Comparison of ENCODE assay signal across 16 cellular contexts in genomic region chr1:205936846-205937707, GRCh38. TPM values are rescaled to one million over a fixed set of nuclear protein-coding genes. Genes with fewer than 3 reads are reported as not detected.
A peak's percentile ranks its signal among the peaks of the same experiment; 100 is the strongest.
DNase-seq lines count a peak whose midpoint lies in the region.
"Had no signal": no experiment of that assay in that cellular context is flagged by ENCODE, and none has a peak within 500 bp of the region (broad histone marks: within the 10 kb centered on the region; RNA-seq: fewer than 3 reads in every experiment).

No MANE protein-coding gene starts in this region.

- DNase-seq in EL, result peak; percentile 87
- DNase-seq in NCI-H460 (ENCODE audit: extremely low read depth, low read depth), result peak; percentile 17
- DNase-seq in dermis blood vessel endothelial cell, result peak; percentile 41
- peak; percentile 27 for DNase-seq in non-pigmented ciliary epithelial cell (ENCODE audit: low read depth)
- no peak for DNase-seq in activated CD4-positive, alpha-beta T cell treated with anti-CD3 and anti-CD28 coated beads for 1 hour
- DNase-seq in SHP77 (lab: John Stamatoyannopoulos, UW), result no peak
- DNase-seq in RPMI8226, result no peak
- DNase-seq in central memory CD4-positive, alpha-beta T cell, result no peak
- DNase-seq: activated CD8-positive, alpha-beta T cell treated with anti-CD3 and anti-CD28 coated beads for 36 hours; activated gamma-delta T cell; CD4-positive, alpha-beta T cell; stimulated activated naive CD8-positive, alpha-beta T cell treated with anti-CD3 and anti-CD28 coated beads, Interleukin-15, amount 100 ng/mL, for 72 hours; T-helper 9 cell had no signal

RNA-seq across cellular contexts. Expression of gene SLC26A9, which starts 6.2 kb away (rescaled TPM):
- 0.02 and 0.06 TPM in 2 replicates for total RNA-seq in NCI-H460 (2014; rRNA removed; shearing (Covaris generic))
- polyA plus RNA-seq in NCI-H460 (2014; cell fraction: nucleus; rRNA removed), result 0.32 and 0.63 TPM in 2 replicates
- total RNA-seq in dermis blood vessel endothelial cell, result 0.09 TPM in 1 of 2 replicates, not detected in the other
- total RNA-seq: activated CD8-positive, alpha-beta T cell treated with anti-CD3 and anti-CD28 coated beads for 36 hours; CD4-positive, alpha-beta T cell; cerebellum; OCI-LY7; sciatic nerve had no signal

Comparison
In these comparisons a context has a peak if more than half of its experiments do, and no peak if none do; other contexts are left out.
1. DNase-seq: peak in EL (single experiment), NCI-H460 (single experiment), dermis blood vessel endothelial cell (single experiment) and non-pigmented ciliary epithelial cell (single experiment); none in activated CD4-positive, alpha-beta T cell treated with anti-CD3 and anti-CD28 coated beads for 1 hour (single experiment), SHP77 (0 of 2), RPMI8226 (single experiment) and central memory CD4-positive, alpha-beta T cell (single experiment).